Comparison of ENCODE assay signal across 1 cellular context in genomic region chr10:60733189-60733815, GRCh38.
A peak's percentile ranks its signal among the peaks of the same experiment; 100 is the strongest.
TF ChIP-seq lines count a peak whose summit lies in the region.

No MANE protein-coding gene starts in this region.

TF ChIP-seq in A549, 52 proteins besides CTCF, POLR2A, EP300 and RAD21 (continued from another document):
- TF ChIP-seq HMGXB4 (CRISPR knock-in tag; IDR thresholded peaks at IDR 0.05; ENCODE audit: borderline replicate concordance) (no peak), BCL3 (IDR thresholded peaks at IDR 0.05) (no peak), MAFK (IDR thresholded peaks at IDR 0.05; ENCODE audit: partially characterized antibody) (no peak), HOXB5 (CRISPR knock-in tag; IDR thresholded peaks at IDR 0.05) (no peak), E2F6 (IDR thresholded peaks at IDR 0.05; ENCODE audit: borderline replicate concordance, low read depth) (no peak), ZNF302 (CRISPR knock-in tag; IDR thresholded peaks at IDR 0.05) (no peak), HES2 (IDR thresholded peaks at IDR 0.05) (no peak), PBX3 (IDR thresholded peaks at IDR 0.05) (no peak), CHD2 (IDR thresholded peaks at IDR 0.05; ENCODE audit: low read length, partially characterized antibody) (no peak), PHF8 (IDR thresholded peaks at IDR 0.05; ENCODE audit: borderline replicate concordance, low read depth) (peak; percentile 60; the same call in 1 of the 2 replicates)
